ENCODE assay signal across 12 cellular contexts in the genomic region with DNA sequence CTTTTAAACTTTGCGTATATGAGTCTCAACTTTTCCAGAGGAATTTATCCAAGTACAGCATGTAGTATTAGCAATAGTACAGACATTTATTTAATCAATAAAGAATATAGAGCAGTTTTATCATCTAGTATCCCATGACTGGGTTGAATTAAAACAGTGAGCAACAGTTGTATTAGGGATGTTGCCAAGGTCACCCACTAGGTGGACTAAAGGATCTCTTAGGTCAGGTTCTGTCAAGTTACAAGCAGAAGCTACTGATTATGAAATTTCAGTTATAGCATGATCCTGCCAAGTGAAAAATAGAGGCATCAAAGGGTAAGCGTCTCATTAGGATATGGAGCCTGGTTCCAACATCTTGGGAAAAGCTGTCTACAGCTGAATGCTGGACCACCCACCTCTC. TPM values are rescaled to one million over a fixed set of nuclear protein-coding genes. Genes with fewer than 3 reads are reported as not detected.
DNase-seq lines count a peak whose midpoint lies in the region; ATAC-seq and TF ChIP-seq lines count a peak whose summit lies in the region.
"Had no signal": no experiment of that assay in that cellular context is flagged by ENCODE, and none has a peak within 500 bp of the region (broad histone marks: within the 10 kb centered on the region; RNA-seq: fewer than 3 reads in every experiment).

No MANE protein-coding gene starts in this region.

- no peaks in the 10 kb centered on the region for H3K36me3 Mint-ChIP-seq in HFFc6 (ENCODE audit: low read depth)
- no peaks in the 10 kb centered on the region for H3K36me3 Mint-ChIP-seq in activated CD4-positive, alpha-beta T cell treated with anti-CD3 and anti-CD28 coated beads for 36 hours (ENCODE audit: low read depth)
- H3K36me3 Mint-ChIP-seq in CD4-positive, alpha-beta T cell (ENCODE audit: low read depth): no peaks in the 10 kb centered on the region
- H3K36me3 Mint-ChIP-seq: activated naive CD4-positive, alpha-beta T cell treated with anti-CD3 and anti-CD28 coated beads, Interleukin-2, amount 10 ng/mL, durations not matched to agents 7 days and 5 days had no signal

- CTCF ChIA-PET in activated CD4-positive, alpha-beta T cell treated with anti-CD3 and anti-CD28 coated beads for 36 hours (lab: Charles Lee): no interaction called here
- CTCF ChIA-PET in CD4-positive, alpha-beta T cell (lab: Charles Lee): no interaction called here

- no peak overlapping the region for H3K27ac Mint-ChIP-seq in HFFc6
- no peak overlapping the region for H3K27ac Mint-ChIP-seq in activated CD4-positive, alpha-beta T cell treated with anti-CD3 and anti-CD28 coated beads for 36 hours
- H3K27ac Mint-ChIP-seq in CD4-positive, alpha-beta T cell: no peak overlapping the region
- H3K27ac Mint-ChIP-seq: activated naive CD4-positive, alpha-beta T cell treated with anti-CD3 and anti-CD28 coated beads, Interleukin-2, amount 10 ng/mL, durations not matched to agents 7 days and 5 days; T-helper 2 cell treated with Interferon-gamma antibody and Interleukin-4, amounts not matched to agents 5 μg/mL and 100 μg/mL, for 36 hours had no signal

- DNase-seq in AML-193 (lab: John Stamatoyannopoulos, UW) (peak; percentile 14 to 28), HFFc6 (peak; percentile 49), RWPE2 (ENCODE audit: low spot score) (no peak), iris pigment epithelial cell (ENCODE audit: low read depth) (peak; percentile 54), foreskin melanocyte (no peak)
- no peak for DNase-seq in activated CD4-positive, alpha-beta T cell treated with anti-CD3 and anti-CD28 coated beads for 36 hours
- DNase-seq in stimulated activated CD4-positive, alpha-beta T cell treated with anti-CD3 and anti-CD28 coated beads, Interleukin-4, amount 100 ng/mL, for 1 hour: no peak
- DNase-seq in CD4-positive, alpha-beta T cell: no peak
- DNase-seq: activated naive CD4-positive, alpha-beta T cell treated with anti-CD3 and anti-CD28 coated beads, Interleukin-2, amount 10 ng/mL, durations not matched to agents 7 days and 5 days; H7; nucleus accumbens had no signal

- H3K27ac ChIP-seq in RWPE2 (ENCODE audit: poor library complexity, severe bottlenecking): no peak overlapping the region
- H3K27ac ChIP-seq in CD4-positive, alpha-beta T cell (ENCODE audit: low read depth, low read length): no peak overlapping the region

- H3K4me3 Mint-ChIP-seq in HFFc6: no peak overlapping the region
- H3K4me3 Mint-ChIP-seq in activated CD4-positive, alpha-beta T cell treated with anti-CD3 and anti-CD28 coated beads for 36 hours: no peak overlapping the region
- H3K4me3 Mint-ChIP-seq in CD4-positive, alpha-beta T cell: no peak overlapping the region
- H3K4me3 Mint-ChIP-seq: activated naive CD4-positive, alpha-beta T cell treated with anti-CD3 and anti-CD28 coated beads, Interleukin-2, amount 10 ng/mL, durations not matched to agents 7 days and 5 days; T-helper 2 cell treated with Interferon-gamma antibody and Interleukin-4, amounts not matched to agents 5 μg/mL and 100 μg/mL, for 36 hours had no signal

- no peaks in the 10 kb centered on the region for H3K36me3 ChIP-seq in RWPE2 (ENCODE audit: low read depth)

- H3K27me3 Mint-ChIP-seq in HFFc6 (ENCODE audit: insufficient read depth): peaks cover 7% of the 10 kb centered on the region
- H3K27me3 Mint-ChIP-seq in activated CD4-positive, alpha-beta T cell treated with anti-CD3 and anti-CD28 coated beads for 36 hours: peaks cover 38% of the 10 kb centered on the region
- H3K27me3 Mint-ChIP-seq in CD4-positive, alpha-beta T cell: peaks cover 47% of the 10 kb centered on the region

- peak; percentile 73 for TF ChIP-seq CTCF in HFFc6 (IDR thresholded peaks at IDR 0.05)
- peak; percentile 79 for TF ChIP-seq CTCF in RWPE2 (IDR thresholded peaks at IDR 0.05; ENCODE audit: poor library complexity, severe bottlenecking)
- no peak for TF ChIP-seq CTCF in CD4-positive, alpha-beta T cell (IDR thresholded peaks at IDR 0.05)

- no peaks in the 10 kb centered on the region for H3K9me3 ChIP-seq in RWPE2 (ENCODE audit: severe bottlenecking)
- no peaks in the 10 kb centered on the region for H3K9me3 ChIP-seq in CD4-positive, alpha-beta T cell (ENCODE audit: control insufficient read depth, low read length)

- H3K27me3 ChIP-seq in RWPE2 (ENCODE audit: insufficient read depth, poor library complexity, severe bottlenecking): no peaks in the 10 kb centered on the region
- peaks cover 6% of the 10 kb centered on the region for H3K27me3 ChIP-seq in CD4-positive, alpha-beta T cell (ENCODE audit: control insufficient read depth, insufficient read depth, low read length)

- no peaks in the 10 kb centered on the region; the same call in 1 of the 2 replicates for H3K9me3 Mint-ChIP-seq in HFFc6
- H3K9me3 Mint-ChIP-seq in activated CD4-positive, alpha-beta T cell treated with anti-CD3 and anti-CD28 coated beads for 36 hours (ENCODE audit: low read depth): peaks cover 5% of the 10 kb centered on the region
- no peaks in the 10 kb centered on the region for H3K9me3 Mint-ChIP-seq in CD4-positive, alpha-beta T cell

- peaks cover 7% of the 10 kb centered on the region for H3K4me1 ChIP-seq in RWPE2 (ENCODE audit: insufficient read depth, poor library complexity, severe bottlenecking)

- H3K4me1 Mint-ChIP-seq in HFFc6 (ENCODE audit: low read depth): peaks cover 11% of the 10 kb centered on the region
- H3K4me1 Mint-ChIP-seq in activated CD4-positive, alpha-beta T cell treated with anti-CD3 and anti-CD28 coated beads for 36 hours: no peaks in the 10 kb centered on the region
- H3K4me1 Mint-ChIP-seq in CD4-positive, alpha-beta T cell (ENCODE audit: low read depth): peaks cover 3% of the 10 kb centered on the region

- ATAC-seq in RWPE2 (ENCODE audit: low read depth): peak; percentile 57
- ATAC-seq in activated CD4-positive, alpha-beta T cell treated with anti-CD3 and anti-CD28 coated beads for 36 hours: no peak
- no peak for ATAC-seq in CD4-positive, alpha-beta T cell (ENCODE audit: poor library complexity)

- no peak overlapping the region for H3K4me3 ChIP-seq in RWPE2 (ENCODE audit: severe bottlenecking)

- POLR2A ChIA-PET in activated CD4-positive, alpha-beta T cell treated with anti-CD3 and anti-CD28 coated beads for 36 hours (lab: Charles Lee): no interaction called here
- POLR2A ChIA-PET in CD4-positive, alpha-beta T cell (lab: Charles Lee): no interaction called here

- intact Hi-C loops in activated CD4-positive, alpha-beta T cell treated with anti-CD3 and anti-CD28 coated beads for 36 hours (cut with DNase I, micrococcal nuclease): no loop called here
- intact Hi-C loops in CD4-positive, alpha-beta T cell (cut with DNase I, micrococcal nuclease): no loop called here

RNA-seq across cellular contexts. Expression of a gene that starts 52.1 kb away (rescaled TPM):
- total RNA-seq in HFFc6 (2021; fragmentation: NEBNext Ultra II Directional; extraction: Animal tissue kit (Norgen Biotek cat#: 25700)): 100 to 1,000 TPM; 218 to 254 (median 240) TPM
- total RNA-seq in activated CD4-positive, alpha-beta T cell treated with anti-CD3 and anti-CD28 coated beads for 36 hours: 10 to 100 TPM; 22.5 to 41.9 TPM
- 10 to 100 TPM; 59.4 to 62.0 TPM for total RNA-seq in CD4-positive, alpha-beta T cell

Comparison
In these comparisons a context has a peak if more than half of its experiments do, and no peak if none do; other contexts are left out.
1. DNase-seq: peak in AML-193 (2 of 2), HFFc6 (single experiment) and iris pigment epithelial cell (single experiment); none in RWPE2 (single experiment), activated CD4-positive, alpha-beta T cell treated with anti-CD3 and anti-CD28 coated beads for 36 hours (single experiment), stimulated activated CD4-positive, alpha-beta T cell treated with anti-CD3 and anti-CD28 coated beads, Interleukin-4, amount 100 ng/mL, for 1 hour (single experiment), foreskin melanocyte (single experiment) and CD4-positive, alpha-beta T cell (0 of 10).